Comparison of ENCODE assay signal across 8 cellular contexts in genomic region chr5:167699434-167699833, GRCh38.
A peak's percentile ranks its signal among the peaks of the same experiment; 100 is the strongest.
DNase-seq lines count a peak whose midpoint lies in the region; ATAC-seq and TF ChIP-seq lines count a peak whose summit lies in the region.

No MANE protein-coding gene starts in this region.

- in situ Hi-C loops in Panc1 (cut with HindIII; ENCODE audit: low pct_unique_long_range_greater_than_20kb, low sequenced_read_pairs), result no loop called here

- CTCF ChIA-PET in Panc1 (lab: Charles Lee), result no interaction called here

- H3K4me3 ChIP-seq in Panc1 (ENCODE audit: low read depth in 2 of 2, low read length in 2 of 2), result no peak overlapping the region
- H3K4me3 ChIP-seq in fibroblast of pulmonary artery (replicated peaks; ENCODE audit: low read depth, low read length), result no peak overlapping the region
- no peak overlapping the region for H3K4me3 ChIP-seq in prostate gland
- no peak overlapping the region for H3K4me3 ChIP-seq in WERI-Rb-1 (ENCODE audit: low read depth, low read length)

- no peaks in the 10 kb centered on the region for H3K9me3 ChIP-seq in Panc1 (ENCODE audit: control insufficient read depth, insufficient read depth, low read depth, low read length)
- no peaks in the 10 kb centered on the region for H3K9me3 ChIP-seq in prostate gland
- H3K9me3 ChIP-seq in WERI-Rb-1 (ENCODE audit: severe bottlenecking), result no peaks in the 10 kb centered on the region

- peaks cover 21% of the 10 kb centered on the region; the same call in 1 of the 2 replicates for H3K4me1 ChIP-seq in Panc1 (ENCODE audit: control insufficient read depth, insufficient read depth, low read length)
- H3K4me1 ChIP-seq in prostate gland (replicated peaks), result no peaks in the 10 kb centered on the region

- POLR2A ChIA-PET in Panc1 (lab: Charles Lee), result no interaction called here

- ATAC-seq in GM21786 (IDR thresholded peaks at IDR 0.05; ENCODE audit: unreplicated experiment) (peak; percentile 44), Panc1 (peak; percentile 99), HG03469 (IDR thresholded peaks at IDR 0.05; ENCODE audit: unreplicated experiment) (no peak)

- H3K27ac ChIP-seq in Panc1 (ENCODE audit: low read length) (peak overlapping the region; percentile 93), prostate gland (no peak overlapping the region), WERI-Rb-1 (no peak overlapping the region)

- TF ChIP-seq CTCF in Panc1 (IDR thresholded peaks at IDR 0.05), result no peak
- TF ChIP-seq CTCF in fibroblast of pulmonary artery (IDR thresholded peaks at IDR 0.05; ENCODE audit: low read length, missing control alignments), result no peak
- no peak for TF ChIP-seq CTCF in prostate gland (IDR thresholded peaks at IDR 0.05)
- TF ChIP-seq CTCF in WERI-Rb-1 (IDR thresholded peaks at IDR 0.05; ENCODE audit: low read depth, low read length), result no peak
- TF ChIP-seq CTCF in GM10266 (IDR thresholded peaks at IDR 0.05; ENCODE audit: control insufficient read depth, insufficient read depth, low read depth, missing control alignments), result no peak

- intact Hi-C loops in Panc1 (cut with micrococcal nuclease; ENCODE audit: unreplicated experiment) (no loop called here), prostate gland (cut with DNase I) (no loop called here)

- H3K36me3 ChIP-seq in Panc1 (ENCODE audit: control insufficient read depth, insufficient read depth, low read length), result no peaks in the 10 kb centered on the region
- H3K36me3 ChIP-seq in prostate gland, result no peaks in the 10 kb centered on the region
- H3K36me3 ChIP-seq in WERI-Rb-1, result no peaks in the 10 kb centered on the region

- BruUV-seq in Panc1 (replicated peaks; lab: Mats Ljungman, UMichigan), result no TSS peak

- WGBS in prostate gland, result 8% methylated on average over 1 of the region's 1 CpG

- no peaks in the 10 kb centered on the region for H3K27me3 ChIP-seq in Panc1 (ENCODE audit: control insufficient read depth, insufficient read depth, low read length)
- H3K27me3 ChIP-seq in prostate gland (replicated peaks; ENCODE audit: insufficient read depth), result no peaks in the 10 kb centered on the region
- H3K27me3 ChIP-seq in WERI-Rb-1 (ENCODE audit: insufficient read depth, low read depth, severe bottlenecking), result no peaks in the 10 kb centered on the region

- DNase-seq in Panc1 (ENCODE audit: low read depth, low spot score) (peak; percentile 92), fibroblast of pulmonary artery (ENCODE audit: low read depth) (peak; percentile 99), prostate gland (ENCODE audit: low spot score) (peak; percentile 10), SKM-1 treated with dmso at 0.1 percent for 144 hours (lab: John Stamatoyannopoulos, UW; ENCODE audit: unreplicated experiment) (no peak), WERI-Rb-1 (no peak), GM10266 (ENCODE audit: extremely low spot score) (no peak)

- no peak for TF ChIP-seq POLR2A in prostate gland (IDR thresholded peaks at IDR 0.05)

Comparison
In these comparisons a context has a peak if more than half of its experiments do, and no peak if none do; other contexts are left out.
1. DNase-seq: peak in Panc1 (single experiment), fibroblast of pulmonary artery (single experiment) and prostate gland (single experiment); none in SKM-1 treated with dmso at 0.1 percent for 144 hours (single experiment), WERI-Rb-1 (single experiment) and GM10266 (single experiment).